In the genomic region with DNA sequence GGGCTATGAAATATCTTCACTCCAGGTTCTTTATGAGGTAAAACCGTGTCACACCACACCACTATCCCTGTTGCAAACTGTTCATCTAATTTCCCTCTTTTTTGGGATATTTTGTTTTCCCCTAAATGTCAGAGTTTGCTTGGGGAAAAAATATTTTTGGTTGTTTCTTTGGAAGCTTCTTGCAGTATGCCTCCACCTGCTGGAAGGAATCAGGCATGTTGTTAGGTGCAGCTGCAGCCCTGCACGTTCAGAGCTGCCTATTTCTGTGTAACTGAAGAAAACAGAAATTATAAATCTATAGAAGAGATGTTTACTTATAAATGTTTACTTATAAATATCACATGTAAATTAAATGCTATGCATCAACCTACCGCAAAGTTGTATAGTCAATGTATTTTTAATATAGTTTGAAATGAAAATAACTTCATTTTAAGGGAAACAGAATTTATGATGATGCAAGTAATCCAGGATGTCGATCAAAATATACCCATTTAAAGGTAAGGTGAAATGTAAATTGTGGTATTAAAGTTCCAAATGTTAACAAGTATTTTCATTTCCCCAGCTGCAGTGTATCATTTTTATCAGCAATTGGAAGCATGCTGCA, we compare ENCODE assay signal across 9 cellular contexts.
DNase-seq lines count a peak whose midpoint lies in the region; ATAC-seq, FAIRE-seq and TF ChIP-seq lines count a peak whose summit lies in the region.
"Had no signal": no experiment of that assay in that cellular context is flagged by ENCODE, and none has a peak within 500 bp of the region (broad histone marks: within the 10 kb centered on the region; RNA-seq: fewer than 3 reads in every experiment).

No MANE protein-coding gene starts in this region.

- FAIRE-seq in pancreas (lab: Jason Lieb, UNC): peak; percentile 61

- no peaks in the 10 kb centered on the region for H3K9me3 ChIP-seq in pancreas
- H3K9me3 ChIP-seq: Caco-2 had no signal

- peak; percentile 42 for DNase-seq in NCI-H82 (lab: John Stamatoyannopoulos, UW)
- no peak for DNase-seq in NCI-H82 treated with DMSO at 0.1 percent for 48 hours (lab: John Stamatoyannopoulos, UW; ENCODE audit: unreplicated experiment)
- DNase-seq in NCI-H774 (lab: John Stamatoyannopoulos, UW): peak; percentile 28
- peak; percentile 56 for DNase-seq in epidermal melanocyte (ENCODE audit: insufficient read length, low spot score)
- DNase-seq in pancreas: peak in 1 of 6 donors; percentile 29
- DNase-seq in immature natural killer cell: no peak
- DNase-seq in kidney glomerular epithelial cell (lab: John Stamatoyannopoulos, UW): no peak
- no peak for DNase-seq in activated T-cell treated with anti-CD3 and anti-CD28 coated beads, Interleukin-2, amount 50 U/mL, for 1 hour

- no peaks in the 10 kb centered on the region for H3K36me3 ChIP-seq in pancreas

- no peak overlapping the region for H3K27ac Mint-ChIP-seq in immature natural killer cell

- intact Hi-C loops in pancreas (cut with DNase I): no loop called here

- 18 to 26% methylated on average over 4 of the region's 4 CpGs for WGBS in pancreas, 2 donors

- H3K36me3 Mint-ChIP-seq in immature natural killer cell: no peaks in the 10 kb centered on the region

- H3K4me1 ChIP-seq in pancreas: no peaks in the 10 kb centered on the region
- H3K4me1 ChIP-seq: Caco-2 had no signal

- H3K4me3 ChIP-seq in pancreas: no peak overlapping the region

- TF ChIP-seq CTCF in pancreas (IDR thresholded peaks at IDR 0.05): peak in 3 of 4 donors; percentile 20 to 43 (median 35)

- H3K27ac ChIP-seq in pancreas: no peak overlapping the region

- peak in 3 of 4 donors; percentile 53 to 68 (median 63) for ATAC-seq in pancreas

- H3K27me3 ChIP-seq in pancreas: peaks cover 0 to 11% (median 0%) of the 10 kb centered on the region in 4 donors

- H3K9me3 Mint-ChIP-seq in immature natural killer cell: no peaks in the 10 kb centered on the region

- H3K27me3 Mint-ChIP-seq in immature natural killer cell (ENCODE audit: low read depth in 3 of 3): peaks cover 0 to 8% (median 2%) of the 10 kb centered on the region in 3 donors

- H3K4me3 Mint-ChIP-seq in immature natural killer cell: no peak overlapping the region

- H3K4me1 Mint-ChIP-seq in immature natural killer cell: no peaks in the 10 kb centered on the region

Comparison
In these comparisons a context has a peak if more than half of its experiments do, and no peak if none do; other contexts are left out.
1. DNase-seq: peak in NCI-H82 (single experiment), NCI-H774 (single experiment) and epidermal melanocyte (single experiment); none in NCI-H82 treated with DMSO at 0.1 percent for 48 hours (single experiment), immature natural killer cell (0 of 3), kidney glomerular epithelial cell (single experiment) and activated T-cell treated with anti-CD3 and anti-CD28 coated beads, Interleukin-2, amount 50 U/mL, for 1 hour (single experiment).